Comparison of ENCODE assay signal across 9 cellular contexts in genomic region chr17:1422907-1423306, GRCh38. TPM values are rescaled to one million over a fixed set of nuclear protein-coding genes. Genes with fewer than 3 reads are reported as not detected.
A peak's percentile ranks its signal among the peaks of the same experiment; 100 is the strongest.
DNase-seq lines count a peak whose midpoint lies in the region; ATAC-seq and TF ChIP-seq lines count a peak whose summit lies in the region.
"Had no signal": no experiment of that assay in that cellular context is flagged by ENCODE, and none has a peak within 500 bp of the region (broad histone marks: within the 10 kb centered on the region; RNA-seq: fewer than 3 reads in every experiment).

No MANE protein-coding gene starts in this region.

- no peak overlapping the region for H3K14ac ChIP-seq in trophoblast cell (ENCODE audit: low read length)

- peaks cover 30 to 49% of the 10 kb centered on the region in 2 experiments for H3K36me3 ChIP-seq in trophoblast cell (ENCODE audit: control insufficient read depth in 1 of 2, insufficient read depth in 2 of 2, low read length in 2 of 2)
- H3K36me3 ChIP-seq in effector memory CD4-positive, alpha-beta T cell (ENCODE audit: control insufficient read depth, insufficient read depth, low read length): peaks cover 27% of the 10 kb centered on the region

- CTCF ChIA-PET in RWPE1 (lab: Yijun Ruan, JAX): interaction anchor here (0.6 kb wide), 1 partner anchor 872 kb away, joined by 3 read pairs; no protein-coding TSS in a partner anchor

- no peak overlapping the region for H3K4me3 ChIP-seq in trophoblast cell (ENCODE audit: low read depth, low read length)
- H3K4me3 ChIP-seq in effector memory CD4-positive, alpha-beta T cell (ENCODE audit: insufficient read depth, low read depth, low read length, poor library complexity, severe bottlenecking): no peak overlapping the region

- no peak overlapping the region for H4K8ac ChIP-seq in trophoblast cell (ENCODE audit: low read depth, low read length)

- no peak overlapping the region for H2AFZ ChIP-seq in trophoblast cell (ENCODE audit: insufficient read depth, low read length, poor library complexity)

- no peaks in the 10 kb centered on the region for H3K79me1 ChIP-seq in trophoblast cell (ENCODE audit: low read length)

- H3K9me3 ChIP-seq in trophoblast cell (ENCODE audit: insufficient read depth, low read depth, low read length): no peaks in the 10 kb centered on the region
- H3K9me3 ChIP-seq in effector memory CD4-positive, alpha-beta T cell (ENCODE audit: control insufficient read depth, low read length): no peaks in the 10 kb centered on the region

- H3K4me2 ChIP-seq in trophoblast cell (ENCODE audit: low read length): no peak overlapping the region

- H3K27ac ChIP-seq in RWPE1 (no peak overlapping the region), trophoblast cell (ENCODE audit: low read depth, low read length) (no peak overlapping the region)
- H3K27ac ChIP-seq in effector memory CD4-positive, alpha-beta T cell (ENCODE audit: insufficient read depth, low read length, poor library complexity, severe bottlenecking): no peak overlapping the region
- H3K27ac ChIP-seq: HL-60 had no signal

- no peak overlapping the region for H4K12ac ChIP-seq in trophoblast cell (ENCODE audit: low read depth, low read length)

- no peak overlapping the region for H3K18ac ChIP-seq in trophoblast cell (ENCODE audit: low read length)

- H3K4me1 ChIP-seq in trophoblast cell (ENCODE audit: control insufficient read depth in 1 of 2, insufficient read depth in 2 of 2, low read length in 2 of 2): no peaks in the 10 kb centered on the region
- no peaks in the 10 kb centered on the region for H3K4me1 ChIP-seq in effector memory CD4-positive, alpha-beta T cell (ENCODE audit: control insufficient read depth, insufficient read depth, low read length, poor library complexity, severe bottlenecking)

- no peak overlapping the region for H2BK5ac ChIP-seq in trophoblast cell (ENCODE audit: low read depth, low read length, poor library complexity)

- WGBS in trophoblast cell (ENCODE audit: extremely low coverage, insufficient coverage, insufficient read length): no CpG with 5 or more reads among the region's 8 CpGs

- ATAC-seq in HG03095 (IDR thresholded peaks at IDR 0.05; ENCODE audit: unreplicated experiment): no peak

- H2BK120ac ChIP-seq in trophoblast cell (ENCODE audit: insufficient read depth, low read length, poor library complexity): no peak overlapping the region

- no peak overlapping the region for H3K23ac ChIP-seq in trophoblast cell (ENCODE audit: low read length)

- TF ChIP-seq CTCF in RWPE1 (conservative IDR thresholded peaks at IDR 0.05; ENCODE audit: low read depth): no peak

- H4K91ac ChIP-seq in trophoblast cell (ENCODE audit: low read depth, low read length): no peak overlapping the region

- peak; percentile 96 for DNase-seq in EL
- peak; percentile 92 for DNase-seq in RWPE1 (ENCODE audit: low spot score)
- DNase-seq in fibroblast of gingiva (ENCODE audit: low read depth): peak; percentile 91
- peak; percentile 80 to 90 for DNase-seq in trophoblast cell
- DNase-seq in NCI-H2081 treated with DMSO at 0.1 percent for 48 hours (lab: John Stamatoyannopoulos, UW): no peak
- DNase-seq in T-helper 2 cell: no peak
- no peak for DNase-seq in effector memory CD4-positive, alpha-beta T cell

- H2AK5ac ChIP-seq in trophoblast cell (ENCODE audit: low read length): no peak overlapping the region

- no peak overlapping the region for H3K4ac ChIP-seq in trophoblast cell (ENCODE audit: low read depth, low read length)

- H3K79me2 ChIP-seq in trophoblast cell (ENCODE audit: control insufficient read depth, insufficient read depth, low read length, poor library complexity): peaks cover 3% of the 10 kb centered on the region

- H3K9ac ChIP-seq in trophoblast cell (ENCODE audit: low read length): no peak overlapping the region

- no peak overlapping the region for H2BK12ac ChIP-seq in trophoblast cell (ENCODE audit: low read length)

- no peaks in the 10 kb centered on the region for H3K27me3 ChIP-seq in trophoblast cell (ENCODE audit: insufficient read depth, low read length)
- H3K27me3 ChIP-seq in effector memory CD4-positive, alpha-beta T cell (replicated peaks; ENCODE audit: control insufficient read depth, insufficient read depth, low read length, poor library complexity, severe bottlenecking): no peaks in the 10 kb centered on the region

- POLR2A ChIA-PET in RWPE1 (lab: Yijun Ruan, JAX; ENCODE audit: low non-redundant PET): no interaction called here

RNA-seq across cellular contexts. Expression of gene YWHAE, which starts 22.9 kb away (rescaled TPM):
- 619 and 645 TPM in 2 replicates for polyA plus RNA-seq in trophoblast cell (2013)

RNA-seq across cellular contexts. Expression of gene CRK, which starts 33.1 kb away (rescaled TPM):
- 43.6 and 43.9 TPM in 2 replicates for polyA plus RNA-seq in trophoblast cell (2013)

Comparison
In these comparisons a context has a peak if more than half of its experiments do, and no peak if none do; other contexts are left out.
1. DNase-seq: peak in EL (single experiment), RWPE1 (single experiment), fibroblast of gingiva (single experiment) and trophoblast cell (2 of 2); none in NCI-H2081 treated with DMSO at 0.1 percent for 48 hours (single experiment), T-helper 2 cell (0 of 5) and effector memory CD4-positive, alpha-beta T cell (0 of 3).